Comparison of ENCODE assay signal across 23 cellular contexts in genomic region chr20:4060856-4061440, GRCh38. TPM values are rescaled to one million over a fixed set of nuclear protein-coding genes. Genes with fewer than 3 reads are reported as not detected.
A peak's percentile ranks its signal among the peaks of the same experiment; 100 is the strongest.
DNase-seq lines count a peak whose midpoint lies in the region; ATAC-seq, FAIRE-seq and TF ChIP-seq lines count a peak whose summit lies in the region.
"Had no signal": no experiment of that assay in that cellular context is flagged by ENCODE, and none has a peak within 500 bp of the region (broad histone marks: within the 10 kb centered on the region; RNA-seq: fewer than 3 reads in every experiment).

No MANE protein-coding gene starts in this region.

- no peak overlapping the region for H4K8ac ChIP-seq in H1 (ENCODE audit: extremely low read depth, insufficient read depth, low read length)

- no peak overlapping the region for H3K56ac ChIP-seq in H1 (replicated peaks; ENCODE audit: insufficient read length, low read depth, low read length)

- no peak overlapping the region for H3K14ac ChIP-seq in H1 (ENCODE audit: insufficient read length)

- H2AK5ac ChIP-seq in H1 (ENCODE audit: low read depth, low read length) = peak overlapping the region; percentile 53; the same call in 1 of the 2 replicates

- H3K23ac ChIP-seq in H1 (ENCODE audit: insufficient read length) = no peak overlapping the region

- H3K36me3 ChIP-seq in H1 (ENCODE audit: control insufficient read depth in 2 of 4, insufficient read depth in 4 of 4, low read length in 3 of 4) = no peaks in the 10 kb centered on the region
- H3K36me3 ChIP-seq: ascending aorta, colonic mucosa, HAP-1 had no signal

- H3K27me3 ChIP-seq in HL-60 (ENCODE audit: insufficient read depth, poor library complexity, severe bottlenecking) (no peaks in the 10 kb centered on the region), H1 (replicated peaks in 1 of 4; ENCODE audit: control insufficient read depth in 3 of 4, extremely low read depth in 1 of 4, insufficient read depth in 3 of 4, low read length in 3 of 4) (no peaks in the 10 kb centered on the region)
- H3K27me3 ChIP-seq: ascending aorta, colonic mucosa had no signal

- H3K9me3 Mint-ChIP-seq in T-helper 2 cell treated with Interferon-gamma antibody and Interleukin-4, amounts not matched to agents 5 μg/mL and 100 μg/mL, for 36 hours = peaks cover 3% of the 10 kb centered on the region
- H3K9me3 Mint-ChIP-seq in stimulated activated naive B cell treated with anti-CD40 and anti-IgM and Interleukin-4, amounts not matched to agents 10 μg/mL and 1 μg/mL and 100 μg/mL, for 72 hours = no peaks in the 10 kb centered on the region

- no peaks in the 10 kb centered on the region for H3K9me3 ChIP-seq in H1 (ENCODE audit: insufficient read depth in 2 of 2, low read depth in 1 of 2, low read length in 1 of 2)
- H3K9me3 ChIP-seq: ascending aorta, colonic mucosa, HAP-1 had no signal

- H4K91ac ChIP-seq in H1 (replicated peaks; ENCODE audit: insufficient read length, low read length) = no peak overlapping the region

- no peak overlapping the region for H2AFZ ChIP-seq in H1 (ENCODE audit: low read length)

- TF ChIP-seq EP300 in H1 (IDR thresholded peaks at IDR 0.05; ENCODE audit: borderline replicate concordance in 1 of 2, low read depth in 2 of 2, low read length in 2 of 2) = no peak

- no peak overlapping the region for H4K5ac ChIP-seq in H1 (ENCODE audit: insufficient read length, low read depth, low read length)

- peak overlapping the region; percentile 72; the same call in 1 of the 2 replicates for H2BK20ac ChIP-seq in H1 (ENCODE audit: low read length)

- H3K4me3 Mint-ChIP-seq in T-helper 2 cell treated with Interferon-gamma antibody and Interleukin-4, amounts not matched to agents 5 μg/mL and 100 μg/mL, for 36 hours = no peak overlapping the region
- peak overlapping the region in 1 of 2 donors; percentile 12 for H3K4me3 Mint-ChIP-seq in stimulated activated naive B cell treated with anti-CD40 and anti-IgM and Interleukin-4, amounts not matched to agents 10 μg/mL and 1 μg/mL and 100 μg/mL, for 72 hours
- H3K4me3 Mint-ChIP-seq: activated CD8-positive, alpha-beta memory T cell treated with anti-CD3 and anti-CD28 coated beads, Interleukin-2, amount 10 ng/mL, durations not matched to agents 7 days and 5 days had no signal

- no peak overlapping the region for H2BK5ac ChIP-seq in H1 (ENCODE audit: low read depth, low read length)

- H3K23me2 ChIP-seq in H1 (ENCODE audit: low read depth, low read length) = no peaks in the 10 kb centered on the region

- H3K27me3 Mint-ChIP-seq in T-helper 2 cell treated with Interferon-gamma antibody and Interleukin-4, amounts not matched to agents 5 μg/mL and 100 μg/mL, for 36 hours (ENCODE audit: low read depth) = no peaks in the 10 kb centered on the region
- H3K27me3 Mint-ChIP-seq in stimulated activated naive B cell treated with anti-CD40 and anti-IgM and Interleukin-4, amounts not matched to agents 10 μg/mL and 1 μg/mL and 100 μg/mL, for 72 hours = peaks cover 6 to 15% of the 10 kb centered on the region in 2 donors
- H3K27me3 Mint-ChIP-seq: activated CD8-positive, alpha-beta memory T cell treated with anti-CD3 and anti-CD28 coated beads, Interleukin-2, amount 10 ng/mL, durations not matched to agents 7 days and 5 days had no signal

- H4K20me1 ChIP-seq in H1 (replicated peaks in 1 of 2; ENCODE audit: control insufficient read depth in 1 of 2, insufficient read depth in 2 of 2, low read length in 2 of 2) = no peaks in the 10 kb centered on the region

- peak overlapping the region; percentile 72 for H3K27ac Mint-ChIP-seq in T-helper 2 cell treated with Interferon-gamma antibody and Interleukin-4, amounts not matched to agents 5 μg/mL and 100 μg/mL, for 36 hours
- H3K27ac Mint-ChIP-seq in stimulated activated naive B cell treated with anti-CD40 and anti-IgM and Interleukin-4, amounts not matched to agents 10 μg/mL and 1 μg/mL and 100 μg/mL, for 72 hours = peak overlapping the region; percentile 47
- H3K27ac Mint-ChIP-seq: activated CD8-positive, alpha-beta memory T cell treated with anti-CD3 and anti-CD28 coated beads, Interleukin-2, amount 10 ng/mL, durations not matched to agents 7 days and 5 days had no signal

- TF ChIP-seq CTCF in HL-60 (IDR thresholded peaks at IDR 0.05; ENCODE audit: insufficient read depth, low read length) = no peak
- no peak for TF ChIP-seq CTCF in H1 (IDR thresholded peaks at IDR 0.05; ENCODE audit: control extremely low read depth in 1 of 3, insufficient read depth in 1 of 3, low read depth in 1 of 3, low read length in 3 of 3)

- H2BK15ac ChIP-seq in H1 (ENCODE audit: low read length) = no peak overlapping the region

- peaks cover 65% of the 10 kb centered on the region for H3K4me1 Mint-ChIP-seq in T-helper 2 cell treated with Interferon-gamma antibody and Interleukin-4, amounts not matched to agents 5 μg/mL and 100 μg/mL, for 36 hours (ENCODE audit: low read depth)
- peaks cover 26 to 47% of the 10 kb centered on the region in 2 donors for H3K4me1 Mint-ChIP-seq in stimulated activated naive B cell treated with anti-CD40 and anti-IgM and Interleukin-4, amounts not matched to agents 10 μg/mL and 1 μg/mL and 100 μg/mL, for 72 hours

- no peak overlapping the region for H3K4me3 ChIP-seq in HL-60 (replicated peaks; ENCODE audit: insufficient read depth, low read length)
- H3K4me3 ChIP-seq in H1 (ENCODE audit: extremely low read depth in 1 of 4, insufficient read depth in 2 of 4, low read depth in 3 of 4, low read length in 4 of 4) = no peak overlapping the region
- H3K4me3 ChIP-seq: ascending aorta, colonic mucosa, HAP-1 had no signal

- no peak overlapping the region; a peak in 1 of 7 replicates for H3K9ac ChIP-seq in H1 (replicated peaks in 1 of 4; ENCODE audit: extremely low read depth in 1 of 4, low read depth in 3 of 4, low read length in 3 of 4)
- H3K9ac ChIP-seq: parathyroid adenoma had no signal

- FAIRE-seq in H1 (lab: Jason Lieb, UNC) = no peak
- FAIRE-seq: HTR-8/SVneo, small intestine had no signal

- CTCF ChIA-PET in H1 (lab: Charles Lee; ENCODE audit: partially characterized antibody) = interaction anchor here (1.1 to 2.8 kb wide), 3 partner anchors 10 to 24 kb away, joined by 3 to 10 read pairs (median 5); no protein-coding TSS in a partner anchor

- H3K36me3 Mint-ChIP-seq in T-helper 2 cell treated with Interferon-gamma antibody and Interleukin-4, amounts not matched to agents 5 μg/mL and 100 μg/mL, for 36 hours (ENCODE audit: low read depth) = peaks cover 2% of the 10 kb centered on the region
- H3K36me3 Mint-ChIP-seq in stimulated activated naive B cell treated with anti-CD40 and anti-IgM and Interleukin-4, amounts not matched to agents 10 μg/mL and 1 μg/mL and 100 μg/mL, for 72 hours = no peaks in the 10 kb centered on the region
- H3K36me3 Mint-ChIP-seq: activated CD8-positive, alpha-beta memory T cell treated with anti-CD3 and anti-CD28 coated beads, Interleukin-2, amount 10 ng/mL, durations not matched to agents 7 days and 5 days had no signal

- H3K4me2 ChIP-seq in H1 (ENCODE audit: insufficient read depth in 1 of 2, low read depth in 2 of 2, low read length in 2 of 2) = no peak overlapping the region

- TF ChIP-seq RAD21 in H1 (IDR thresholded peaks at IDR 0.05 in 1 of 2, conservative IDR thresholded peaks at IDR 0.05 in 1 of 2; ENCODE audit: low read depth in 2 of 2, low read length in 2 of 2) = no peak

- no peak for DNase-seq in T-helper 2 cell treated with Interferon-gamma antibody and Interleukin-4, amounts not matched to agents 5 μg/mL and 100 μg/mL, for 36 hours (ENCODE audit: low spot score)
- no peak for DNase-seq in T-helper 2 cell
- peak in 1 of 2 experiments; percentile 74 for DNase-seq in HL-60 (ENCODE audit: low read depth in 1 of 2, low spot score in 1 of 2)
- DNase-seq in H1 (ENCODE audit: low read depth in 1 of 2, low spot score in 2 of 2) = no peak
- DNase-seq in stimulated activated naive B cell treated with anti-CD40 and anti-IgM and Interleukin-4, amounts not matched to agents 10 μg/mL and 1 μg/mL and 100 μg/mL, for 72 hours = no peak
- DNase-seq in anterior cingulate cortex (lab: John Stamatoyannopoulos, UW) = no peak
- no peak for DNase-seq in SW 1271 (lab: John Stamatoyannopoulos, UW)
- DNase-seq: 8988T; activated CD8-positive, alpha-beta memory T cell treated with anti-CD3 and anti-CD28 coated beads, Interleukin-2, amount 10 ng/mL, durations not matched to agents 7 days and 5 days; activated gamma-delta T cell treated with Interleukin-2 at 50 U/mL for 16 hours; DMS53; foreskin melanocyte; NCI-H187; NCI-H345; SHP77 treated with DMSO at 0.1 percent for 48 hours had no signal

- no peak overlapping the region for H3K4ac ChIP-seq in H1 (replicated peaks; ENCODE audit: insufficient read length, low read depth, low read length)

- H3K27ac ChIP-seq in HL-60 (replicated peaks) (peak overlapping the region; percentile 96), H1 (ENCODE audit: low read depth, low read length) (no peak overlapping the region)
- H3K27ac ChIP-seq: ascending aorta, colonic mucosa, parathyroid adenoma had no signal

- H3K18ac ChIP-seq in H1 (ENCODE audit: extremely low read depth, low read length) = 0 out of 2 replicates have a peak overlapping the region, but pooled peaks have one; percentile 16

- POLR2A ChIA-PET in H1 (lab: Charles Lee; ENCODE audit: partially characterized antibody) = interaction anchor here (1.4 to 1.5 kb wide), 2 partner anchors 10 to 14 kb away, joined by 3 to 4 read pairs; no protein-coding TSS in a partner anchor

- 85% methylated on average over 4 of the region's 4 CpGs; no CpG with 5 or more reads in 1 of the 2 experiments for WGBS in H1 (ENCODE audit: extremely low coverage in 1 of 2, insufficient coverage in 1 of 2, insufficient read length in 1 of 2, insufficient replicate concordance in 2 of 2, low coverage in 1 of 2, low lambda C conversion rate in 2 of 2, missing lambda C conversion rate in 1 of 2), 2 experiments

- no peak overlapping the region for H2BK12ac ChIP-seq in H1 (ENCODE audit: low read depth, low read length)

- no peak for TF ChIP-seq POLR2A in H1 (IDR thresholded peaks at IDR 0.05; ENCODE audit: control extremely low read depth in 1 of 2, low read depth in 2 of 2, low read length in 2 of 2)

- ATAC-seq in stimulated activated naive B cell treated with anti-CD40 and anti-IgM and Interleukin-4, amounts not matched to agents 10 μg/mL and 1 μg/mL and 100 μg/mL, for 72 hours (replicated peaks) = peak; percentile 17 to 35
- ATAC-seq in GM21381 (IDR thresholded peaks at IDR 0.05; ENCODE audit: unreplicated experiment) = no peak
- ATAC-seq: activated CD4-positive, CD25-positive, alpha-beta regulatory T cell treated with anti-CD3 and anti-CD28 coated beads, Interleukin-2, amount 50 U/mL, for 24 hours; activated CD8-positive, alpha-beta memory T cell treated with anti-CD3 and anti-CD28 coated beads, Interleukin-2, amount 10 ng/mL, durations not matched to agents 7 days and 5 days had no signal

- no peak overlapping the region for H2BK120ac ChIP-seq in H1 (replicated peaks; ENCODE audit: low read depth, low read length)

- H3K4me1 ChIP-seq in H1 (replicated peaks in 1 of 4; ENCODE audit: control insufficient read depth in 3 of 4, insufficient read depth in 4 of 4, low read length in 3 of 4) = peaks cover 2 to 16% (median 8%) of the 10 kb centered on the region in 4 experiments
- H3K4me1 ChIP-seq: HAP-1, parathyroid adenoma had no signal

- H3K79me2 ChIP-seq in H1 (ENCODE audit: control insufficient read depth in 1 of 2, insufficient read depth in 2 of 2, low read length in 2 of 2) = no peaks in the 10 kb centered on the region
- H3K79me2 ChIP-seq: parathyroid adenoma had no signal

- no peaks in the 10 kb centered on the region for H3K79me1 ChIP-seq in H1 (ENCODE audit: low read depth, low read length)

RNA-seq across cellular contexts. Expression of gene RNF24, which starts 45.6 kb away (rescaled TPM):
- total RNA-seq in H1 (2021; fragmentation: NEBNext Ultra II Directional; extraction: Animal tissue kit (Norgen Biotek cat#: 25700)) = 12.1 and 12.6 TPM in 2 replicates
- 6.8 and 7.0 TPM in 2 replicates for polyA plus RNA-seq in H1 (2011; rRNA removed)
- 5.0 TPM for polyA plus RNA-seq in H1 (2011; cell fraction: cytosol; rRNA removed)
- polyA plus RNA-seq in H1 (2011; cell fraction: nucleus; rRNA removed) = 5.5 TPM
- polyA plus RNA-seq in H1 (2012, experiment 1 of 2) = 7.2 to 8.6 TPM (median 7.7 TPM) in 4 replicates
- 6.3 TPM for polyA plus RNA-seq in H1 (2012, experiment 2 of 2)
- polyA plus RNA-seq in H1 (2013, experiment 1 of 2) = 9.3 TPM
- 11.6 TPM for polyA plus RNA-seq in H1 (2013, experiment 2 of 2)
- 6.6 and 7.3 TPM in 2 replicates for polyA minus RNA-seq in H1 (2011; rRNA and poly(A)+ RNA removed)
- 6.5 TPM for polyA minus RNA-seq in H1 (2011; cell fraction: cytosol; rRNA and poly(A)+ RNA removed)
- 4.8 TPM for polyA minus RNA-seq in H1 (2011; cell fraction: nucleus; rRNA and poly(A)+ RNA removed)
